ENCODE assay signal across 15 cellular contexts in genomic region chr10:126663880-126664279, GRCh38. TPM values are rescaled to one million over a fixed set of nuclear protein-coding genes. Genes with fewer than 3 reads are reported as not detected.
DNase-seq lines count a peak whose midpoint lies in the region; ATAC-seq, FAIRE-seq and TF ChIP-seq lines count a peak whose summit lies in the region.
"Had no signal": no experiment of that assay in that cellular context is flagged by ENCODE, and none has a peak within 500 bp of the region (broad histone marks: within the 10 kb centered on the region; RNA-seq: fewer than 3 reads in every experiment).

No MANE protein-coding gene starts in this region.

- H4K91ac ChIP-seq in mesenchymal stem cell (ENCODE audit: low read length) = peak overlapping the region; percentile 74

- WGBS in mesenchymal stem cell = 15% methylated on average over 5 of the region's 5 CpGs

- peak overlapping the region; percentile 81 for H3K9ac ChIP-seq in mesenchymal stem cell (ENCODE audit: low read length)

- H3K18ac ChIP-seq in mesenchymal stem cell (ENCODE audit: low read depth in 1 of 2, low read length in 2 of 2) = peak overlapping the region; percentile 69 to 94

- peak overlapping the region; percentile 66 for H2BK120ac ChIP-seq in mesenchymal stem cell (ENCODE audit: low read depth, low read length)

- peak; percentile 41 for DNase-seq in AG09309 (ENCODE audit: low read depth)
- peak; percentile 72 for DNase-seq in MG63
- peak; percentile 70 for DNase-seq in choroid plexus epithelial cell (ENCODE audit: low read depth)
- DNase-seq in mesenchymal stem cell = peak; percentile 94
- no peak for DNase-seq in frontal cortex (ENCODE audit: low spot score in 2 of 2)
- no peak for DNase-seq in gastrocnemius medialis
- no peak for DNase-seq in HUDEP-2 (lab: John Stamatoyannopoulos, UW; ENCODE audit: unreplicated experiment in 76 of 76)
- DNase-seq: NCI-H524 treated with DMSO at 0.1 percent for 48 hours had no signal

- H3K23ac ChIP-seq in mesenchymal stem cell (ENCODE audit: low read length in 2 of 2) = no peak overlapping the region

- intact Hi-C loops in gastrocnemius medialis (cut with DNase I; ENCODE audit: low total_unique reads) = no loop called here

- ATAC-seq in GM18861 (IDR thresholded peaks at IDR 0.05; ENCODE audit: unreplicated experiment) (no peak), gastrocnemius medialis (no peak)
- ATAC-seq: SK-N-SH treated with all-trans-retinoic acid at 6 μM for 48 hours had no signal

- no peak overlapping the region for H2AFZ ChIP-seq in mesenchymal stem cell (ENCODE audit: low read depth, low read length)

- H3K27me3 ChIP-seq in MG63 (no peaks in the 10 kb centered on the region), mesenchymal stem cell (ENCODE audit: control insufficient read depth in 1 of 2, insufficient read depth in 1 of 2, low read length in 2 of 2) (peaks cover 0 to 5% of the 10 kb centered on the region in 2 experiments), gastrocnemius medialis (peaks cover 0 to 2% (median 0%) of the 10 kb centered on the region in 3 donors)

- TF ChIP-seq CTCF in AG09309 (IDR thresholded peaks at IDR 0.05; ENCODE audit: control insufficient read depth, insufficient read depth, low read depth, low read length, missing control alignments) (no peak), choroid plexus epithelial cell (conservative IDR thresholded peaks at IDR 0.05; ENCODE audit: low read depth, low read length) (no peak), gastrocnemius medialis (IDR thresholded peaks at IDR 0.05 in 4 of 5, conservative IDR thresholded peaks at IDR 0.05 in 1 of 5) (no peak)

- no peak overlapping the region for H3K14ac ChIP-seq in mesenchymal stem cell (ENCODE audit: low read length in 2 of 2)

- H3K79me1 ChIP-seq in mesenchymal stem cell (replicated peaks; ENCODE audit: low read length, poor library complexity, severe bottlenecking) = no peaks in the 10 kb centered on the region

- no peak overlapping the region for H3K4me2 ChIP-seq in mesenchymal stem cell (ENCODE audit: low read length, poor library complexity, severe bottlenecking)

- no peak for TF ChIP-seq POLR2A in gastrocnemius medialis (IDR thresholded peaks at IDR 0.05)

- H2BK5ac ChIP-seq in mesenchymal stem cell (ENCODE audit: low read depth, low read length, poor library complexity, severe bottlenecking) = no peak overlapping the region

- H3K4ac ChIP-seq in mesenchymal stem cell (ENCODE audit: low read depth in 1 of 2, low read length in 2 of 2) = peak overlapping the region in 1 of 2 experiments; percentile 98

- H2BK12ac ChIP-seq in mesenchymal stem cell (ENCODE audit: low read length in 2 of 2) = peak overlapping the region; percentile 47 to 90

- H3K27ac ChIP-seq in mesenchymal stem cell (ENCODE audit: low read length, poor library complexity, severe bottlenecking) = no peak overlapping the region
- peak overlapping the region in 1 of 4 donors; percentile 17 for H3K27ac ChIP-seq in gastrocnemius medialis

- no peak for FAIRE-seq in frontal cortex (lab: Jason Lieb, UNC)
- FAIRE-seq: GM19239 had no signal

- H3K4me3 ChIP-seq in AG09309 (ENCODE audit: control insufficient read depth, low read depth, low read length) = no peak overlapping the region
- no peak overlapping the region for H3K4me3 ChIP-seq in MG63
- no peak overlapping the region for H3K4me3 ChIP-seq in choroid plexus epithelial cell (ENCODE audit: low read depth, low read length)
- H3K4me3 ChIP-seq in mesenchymal stem cell (ENCODE audit: insufficient read depth in 1 of 2, low read depth in 1 of 2, low read length in 2 of 2) = peak overlapping the region in 1 of 2 experiments; percentile 34
- no peak overlapping the region for H3K4me3 ChIP-seq in gastrocnemius medialis

- H3K4me1 ChIP-seq in mesenchymal stem cell (ENCODE audit: control insufficient read depth, insufficient read depth, low read depth, low read length) (no peaks in the 10 kb centered on the region), gastrocnemius medialis (no peaks in the 10 kb centered on the region)

- H3K9me3 ChIP-seq in MG63 (no peaks in the 10 kb centered on the region), mesenchymal stem cell (ENCODE audit: control insufficient read depth, low read length) (no peaks in the 10 kb centered on the region), gastrocnemius medialis (no peaks in the 10 kb centered on the region)

- H3K36me3 ChIP-seq in MG63 = no peaks in the 10 kb centered on the region
- no peaks in the 10 kb centered on the region for H3K36me3 ChIP-seq in mesenchymal stem cell (ENCODE audit: control insufficient read depth in 1 of 2, insufficient read depth in 2 of 2, low read depth in 1 of 2, low read length in 2 of 2)
- no peaks in the 10 kb centered on the region for H3K36me3 ChIP-seq in gastrocnemius medialis

- no peak overlapping the region for H4K8ac ChIP-seq in mesenchymal stem cell (ENCODE audit: low read length)

- H2BK15ac ChIP-seq in mesenchymal stem cell (ENCODE audit: low read depth, poor library complexity, severe bottlenecking) = peak overlapping the region; percentile 13

- in situ Hi-C loops in gastrocnemius medialis (cut with MboI; ENCODE audit: low sequenced_read_pairs in 4 of 4) = loop anchor here in 1 of 4 donors (10.0 kb wide), 1 partner anchor 231 kb away; no protein-coding TSS in a partner anchor

- no peak overlapping the region for H2AK5ac ChIP-seq in mesenchymal stem cell (ENCODE audit: low read length, severe bottlenecking)

RNA-seq across cellular contexts. Expression of gene C10orf90, which starts 6.6 kb away (rescaled TPM):
- total RNA-seq in MG63 (2014; rRNA removed; shearing (Covaris generic); ENCODE audit: low replicate concordance) = not detected in 2 replicates
- polyA plus RNA-seq in mesenchymal stem cell (2013, experiment 1 of 2) = 1.2 TPM
- 1.2 TPM for polyA plus RNA-seq in mesenchymal stem cell (2013, experiment 2 of 2)
- 0.41 TPM for total RNA-seq in frontal cortex
- total RNA-seq in gastrocnemius medialis = not detected
- total RNA-seq: activated CD8-positive, alpha-beta memory T cell treated with anti-CD3 and anti-CD28 coated beads for 36 hours; activated naive CD4-positive, alpha-beta T cell treated with anti-CD3 and anti-CD28 coated beads, Interleukin-2, amount 50 U/mL, for 72 hours; natural killer cell treated with Interleukin-12 subunit alpha and Interleukin-12 subunit beta and Interleukin-15 and Interleukin-18, amount 100 ng/mL, for 72 hours had no signal
- polyA plus RNA-seq: BJ had no signal

Comparison
In these comparisons a context has a peak if more than half of its experiments do, and no peak if none do; other contexts are left out.
1. DNase-seq: peak in AG09309 (single experiment), MG63 (single experiment), choroid plexus epithelial cell (single experiment) and mesenchymal stem cell (single experiment); none in frontal cortex (0 of 2), gastrocnemius medialis (0 of 2) and HUDEP-2 (0 of 76).